8 cellular contexts compared by ENCODE assay signal in the genomic region with DNA sequence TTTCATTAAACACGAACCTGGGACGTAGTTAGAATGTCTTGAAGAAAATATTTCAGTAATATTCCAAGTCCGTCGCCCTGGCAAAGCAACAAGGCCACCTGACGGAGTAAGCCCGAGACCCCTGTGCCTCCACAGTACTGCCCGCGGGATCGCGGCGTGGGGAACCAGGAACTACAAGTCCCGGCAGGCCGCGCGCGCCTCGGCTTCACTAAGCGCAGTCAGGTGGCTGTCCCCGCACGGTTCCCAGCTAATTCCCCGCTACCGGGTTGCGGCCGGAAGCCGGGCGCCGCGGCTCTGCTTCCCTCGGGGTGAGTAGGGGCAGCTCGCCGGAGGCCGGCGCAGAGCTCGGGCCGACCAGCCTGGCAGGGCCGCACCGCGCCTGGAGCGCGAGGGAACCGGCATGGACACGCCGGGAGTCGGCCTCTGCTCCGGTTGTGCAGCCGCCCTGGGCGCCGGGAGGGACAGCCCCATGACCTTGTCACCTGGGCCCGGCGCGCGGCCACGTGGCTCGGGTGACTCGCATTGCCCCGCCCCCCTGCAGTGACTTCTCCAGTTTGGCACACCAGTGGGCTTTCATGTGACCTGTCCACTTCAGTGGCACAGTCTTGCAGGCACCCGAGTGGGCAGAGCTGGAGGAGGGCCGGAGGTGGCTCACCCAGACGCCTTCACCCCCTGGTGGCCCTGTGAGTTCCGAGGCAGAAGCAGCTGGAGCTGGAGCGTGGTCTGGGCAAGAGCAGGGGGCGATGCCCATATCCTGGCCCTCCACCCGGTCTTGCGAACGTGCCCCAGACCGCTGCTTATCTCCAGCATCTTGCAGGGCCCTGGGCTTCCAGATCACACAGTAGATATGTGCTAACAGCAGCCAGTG. TPM values are rescaled to one million over a fixed set of nuclear protein-coding genes. Genes with fewer than 3 reads are reported as not detected.
DNase-seq lines count a peak whose midpoint lies in the region; ATAC-seq and TF ChIP-seq lines count a peak whose summit lies in the region.

Gene ADCK1 (plus strand): TSS at position 247 of the 868 bp plus-strand sequence. CDS start 18,870 bp downstream, outside the sequence.

- H3K4me1 ChIP-seq in HUES64 (ENCODE audit: insufficient read depth, low read length): peaks cover 10% of the 10 kb centered on the region
- no peaks in the 10 kb centered on the region; the same call in 1 of the 2 replicates for H3K4me1 ChIP-seq in OCI-LY3 (ENCODE audit: low read length)

- no peaks in the 10 kb centered on the region for H3K9me3 ChIP-seq in HUES64 (ENCODE audit: insufficient read depth, low read depth, low read length)
- H3K9me3 ChIP-seq in OCI-LY3 (ENCODE audit: insufficient read depth, low read length): no peaks in the 10 kb centered on the region

- ATAC-seq in GM21515 (IDR thresholded peaks at IDR 0.05; ENCODE audit: unreplicated experiment): peak; percentile 92

- H3K9ac ChIP-seq in HUES64 (ENCODE audit: low read depth, low read length): peak within 1 kb of the TSS; percentile 80
- peak within 1 kb of the TSS; percentile 70 for H3K9ac ChIP-seq in OCI-LY3 (ENCODE audit: low read length)

- peak within 1 kb of the TSS; percentile 66; the same call in 1 of the 2 replicates for H3K27ac ChIP-seq in HUES64 (ENCODE audit: low read depth, low read length)
- H3K27ac ChIP-seq in OCI-LY3 (ENCODE audit: low read length): peak within 1 kb of the TSS; percentile 47
- H3K27ac ChIP-seq in epithelial cell of prostate: peak within 1 kb of the TSS; percentile 52

- H3K36me3 ChIP-seq in HUES64 (ENCODE audit: insufficient read depth, low read length) (no peaks in the 10 kb centered on the region), OCI-LY3 (replicated peaks; ENCODE audit: low read depth, low read length) (no peaks in the 10 kb centered on the region)

- DNase-seq in DMS114 treated with DMSO at 0.1 percent for 48 hours (lab: John Stamatoyannopoulos, UW; ENCODE audit: unreplicated experiment): peak; percentile 60
- DNase-seq in activated T-cell treated with anti-CD3 and anti-CD28 coated beads for 4 hours: peak; percentile 78
- DNase-seq in epithelial cell of prostate (ENCODE audit: low read depth, low spot score): no peak
- peak; percentile 87 for DNase-seq in mucosa of gallbladder (ENCODE audit: low spot score)
- peak; percentile 66 to 73 for DNase-seq in stimulated activated CD8-positive, alpha-beta memory T cell treated with anti-CD3 and anti-CD28 coated beads, Interleukin-4, amount 100 ng/mL, for 4 hours (ENCODE audit: low read depth in 2 of 2, low spot score in 1 of 2)

- no peaks in the 10 kb centered on the region for H4K20me1 ChIP-seq in OCI-LY3 (ENCODE audit: insufficient read depth, low read length)

- TF ChIP-seq CTCF in OCI-LY3 (IDR thresholded peaks at IDR 0.05; ENCODE audit: low read depth, low read length): peak; percentile 26

- peak within 1 kb of the TSS; percentile 91 for H2AFZ ChIP-seq in OCI-LY3 (ENCODE audit: low read depth, low read length)

- 3% methylated on average over 66 of the region's 66 CpGs for WGBS in HUES64

- H3K4me2 ChIP-seq in OCI-LY3 (ENCODE audit: low read length): peak within 1 kb of the TSS; percentile 84

- H3K79me2 ChIP-seq in OCI-LY3 (ENCODE audit: low read length): no peaks in the 10 kb centered on the region

- H3K4me3 ChIP-seq in HUES64 (ENCODE audit: low read length) (peak within 1 kb of the TSS; percentile 77), OCI-LY3 (ENCODE audit: low read length) (peak within 1 kb of the TSS; percentile 83)

- H3K27me3 ChIP-seq in HUES64 (ENCODE audit: insufficient read depth, low read length): no peaks in the 10 kb centered on the region
- no peaks in the 10 kb centered on the region for H3K27me3 ChIP-seq in OCI-LY3 (ENCODE audit: low read depth, low read length)

RNA-seq across cellular contexts. Expression of gene ADCK1, which starts in this region (rescaled TPM):
- 8.0 TPM for polyA plus RNA-seq in HUES64 (2013, experiment 1 of 2)
- 10.1 TPM for polyA plus RNA-seq in HUES64 (2013, experiment 2 of 2)
- 9.1 TPM for total RNA-seq in mucosa of gallbladder
